Comparison of ENCODE assay signal across 27 cellular contexts in the genomic region with DNA sequence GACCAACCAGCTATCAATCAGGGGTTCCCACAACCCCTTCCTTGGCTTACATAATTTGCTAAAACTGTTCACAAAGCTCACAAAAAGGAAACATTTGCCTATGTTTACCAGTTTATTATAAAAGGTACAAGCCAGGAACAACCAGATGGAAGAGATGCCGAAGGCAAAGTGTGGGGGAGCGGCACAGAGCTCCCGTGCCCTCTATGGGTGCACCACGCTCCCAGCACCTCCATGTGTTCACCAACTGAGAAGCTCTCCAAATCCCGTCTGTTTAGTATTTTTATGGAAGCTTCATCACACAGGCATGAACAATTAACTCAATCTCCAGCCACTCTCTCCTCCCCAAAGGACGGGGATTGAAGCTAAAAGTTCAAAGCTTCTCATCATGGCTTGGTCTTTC.
"Had no signal": no experiment of that assay in that cellular context is flagged by ENCODE, and none has a peak within 500 bp of the region (broad histone marks: within the 10 kb centered on the region; RNA-seq: fewer than 3 reads in every experiment).

No MANE protein-coding gene starts in this region.

- ATAC-seq: effector memory CD8-positive, alpha-beta T cell; esophagus mucosa; foreskin keratinocyte; gastrocnemius medialis; gastroesophageal sphincter; heart left ventricle; heart right ventricle had no signal

- FAIRE-seq: colon, endometrium, endothelial cell of umbilical vein, frontal cortex had no signal

- H3K4me3 ChIP-seq: colonic mucosa, coronary artery, dorsolateral prefrontal cortex, esophagus squamous epithelium, gastrocnemius medialis, gastroesophageal sphincter, heart left ventricle, heart right ventricle, hepatocyte had no signal

- H3K79me2 ChIP-seq: hepatocyte had no signal

- H3K4me1 ChIP-seq: colonic mucosa, foreskin keratinocyte, gastroesophageal sphincter, heart left ventricle, heart right ventricle had no signal

- H3K9me3 ChIP-seq: colonic mucosa, esophagus squamous epithelium, gastrocnemius medialis had no signal

- H3K27me3 ChIP-seq: colonic mucosa, dorsolateral prefrontal cortex, esophagus squamous epithelium, foreskin keratinocyte, gastrocnemius medialis, gastroesophageal sphincter, heart left ventricle, heart right ventricle, hepatocyte had no signal

- H3K27ac ChIP-seq: colonic mucosa, coronary artery, dorsolateral prefrontal cortex, epithelial cell of prostate, esophagus squamous epithelium, foreskin keratinocyte, gastrocnemius medialis, gastroesophageal sphincter, heart left ventricle, heart right ventricle, hepatocyte had no signal

- DNase-seq: colonic mucosa; cortex of kidney; dermis blood vessel endothelial cell; dorsolateral prefrontal cortex; effector CD4-positive, alpha-beta T cell; effector CD8-positive, alpha-beta T cell; effector memory CD4-positive, alpha-beta T cell; effector memory CD8-positive, alpha-beta T cell; endodermal cell; erythroblast; esophagus squamous epithelium; foreskin fibroblast; foreskin keratinocyte; foreskin melanocyte; gastrocnemius medialis; glutamatergic neuron; heart left ventricle; heart right ventricle had no signal

- H3K36me3 ChIP-seq: colonic mucosa, esophagus squamous epithelium, gastrocnemius medialis, gastroesophageal sphincter, heart left ventricle, heart right ventricle had no signal

- H3K4me2 ChIP-seq: hepatocyte had no signal

- H2AFZ ChIP-seq: hepatocyte had no signal
